ENCODE assay signal across 9 cellular contexts in the genomic region with DNA sequence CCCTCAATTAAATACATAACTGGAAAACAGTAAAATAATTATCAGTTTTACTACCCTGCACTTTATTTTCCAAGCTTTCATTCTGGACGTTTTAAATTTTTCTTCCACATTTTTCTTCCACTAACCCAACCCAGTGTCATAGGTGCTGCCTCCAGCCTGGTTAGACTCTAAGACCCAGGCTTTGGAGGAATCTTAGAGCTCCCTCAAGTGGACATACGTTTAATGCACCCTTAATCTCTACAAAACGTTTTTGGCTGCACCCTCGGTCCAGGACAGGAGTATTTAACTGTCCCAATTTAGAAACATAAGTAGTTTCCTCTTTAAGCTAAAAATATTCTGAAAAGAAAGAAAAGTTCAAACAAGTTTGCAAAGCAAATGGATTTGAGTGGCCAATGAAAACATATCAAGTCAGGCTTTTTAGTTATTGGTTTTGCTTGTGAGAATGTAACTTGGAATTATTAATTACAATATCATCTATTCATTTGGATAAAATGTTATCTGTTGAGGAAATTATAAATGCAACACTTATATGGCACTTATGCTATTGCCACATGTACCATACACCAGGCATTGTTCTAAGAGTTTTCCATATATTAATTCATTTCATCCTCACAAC. TPM values are rescaled to one million over a fixed set of nuclear protein-coding genes. Genes with fewer than 3 reads are reported as not detected.
A peak's percentile ranks its signal among the peaks of the same experiment; 100 is the strongest.
DNase-seq lines count a peak whose midpoint lies in the region; TF ChIP-seq lines count a peak whose summit lies in the region.
"Had no signal": no experiment of that assay in that cellular context is flagged by ENCODE, and none has a peak within 500 bp of the region (broad histone marks: within the 10 kb centered on the region; RNA-seq: fewer than 3 reads in every experiment).

No MANE protein-coding gene starts in this region.

- H3K4me3 ChIP-seq in LNCaP clone FGC (ENCODE audit: low read depth, low read length), result no peak overlapping the region
- no peak overlapping the region for H3K4me3 ChIP-seq in fibroblast of pulmonary artery (replicated peaks; ENCODE audit: low read depth, low read length)
- H3K4me3 ChIP-seq: BLaER1 had no signal

- TF ChIP-seq CTCF in LNCaP clone FGC (IDR thresholded peaks at IDR 0.05; ENCODE audit: control insufficient read depth, extremely low read depth, insufficient read depth) (peak; percentile 81), fibroblast of pulmonary artery (IDR thresholded peaks at IDR 0.05; ENCODE audit: low read length, missing control alignments) (peak; percentile 83)

- peak; percentile 20 for DNase-seq in NCI-H1105 treated with DMSO at 0.1 percent for 48 hours (lab: John Stamatoyannopoulos, UW)
- no peak for DNase-seq in NCI-H1105 (lab: John Stamatoyannopoulos, UW)
- DNase-seq in H4 (ENCODE audit: low spot score), result peak; percentile 69
- DNase-seq in LNCaP clone FGC (ENCODE audit: low read depth), result peak; percentile 36
- DNase-seq in SHP77 treated with DMSO at 0.1 percent for 48 hours (lab: John Stamatoyannopoulos, UW), result peak; percentile 59
- DNase-seq in fibroblast of pulmonary artery (ENCODE audit: low read depth), result peak; percentile 77
- DNase-seq in pons (ENCODE audit: low spot score), result peak; percentile 73
- DNase-seq in activated T-cell treated with anti-CD3 and anti-CD28 coated beads for 4 hours, result no peak

RNA-seq across cellular contexts. Expression of gene CDH6, which starts 38.9 kb away (rescaled TPM):
- total RNA-seq in H4 (2014; rRNA removed; shearing (Covaris generic)), result 65.1 and 70.2 TPM in 2 replicates

Comparison
In these comparisons a context has a peak if more than half of its experiments do, and no peak if none do; other contexts are left out.
1. DNase-seq: peak in NCI-H1105 treated with DMSO at 0.1 percent for 48 hours (single experiment), H4 (single experiment), LNCaP clone FGC (single experiment), SHP77 treated with DMSO at 0.1 percent for 48 hours (single experiment), fibroblast of pulmonary artery (single experiment) and pons (single experiment); none in NCI-H1105 (single experiment) and activated T-cell treated with anti-CD3 and anti-CD28 coated beads for 4 hours (single experiment).